Comparison of ENCODE assay signal across 7 cellular contexts in the genomic region with DNA sequence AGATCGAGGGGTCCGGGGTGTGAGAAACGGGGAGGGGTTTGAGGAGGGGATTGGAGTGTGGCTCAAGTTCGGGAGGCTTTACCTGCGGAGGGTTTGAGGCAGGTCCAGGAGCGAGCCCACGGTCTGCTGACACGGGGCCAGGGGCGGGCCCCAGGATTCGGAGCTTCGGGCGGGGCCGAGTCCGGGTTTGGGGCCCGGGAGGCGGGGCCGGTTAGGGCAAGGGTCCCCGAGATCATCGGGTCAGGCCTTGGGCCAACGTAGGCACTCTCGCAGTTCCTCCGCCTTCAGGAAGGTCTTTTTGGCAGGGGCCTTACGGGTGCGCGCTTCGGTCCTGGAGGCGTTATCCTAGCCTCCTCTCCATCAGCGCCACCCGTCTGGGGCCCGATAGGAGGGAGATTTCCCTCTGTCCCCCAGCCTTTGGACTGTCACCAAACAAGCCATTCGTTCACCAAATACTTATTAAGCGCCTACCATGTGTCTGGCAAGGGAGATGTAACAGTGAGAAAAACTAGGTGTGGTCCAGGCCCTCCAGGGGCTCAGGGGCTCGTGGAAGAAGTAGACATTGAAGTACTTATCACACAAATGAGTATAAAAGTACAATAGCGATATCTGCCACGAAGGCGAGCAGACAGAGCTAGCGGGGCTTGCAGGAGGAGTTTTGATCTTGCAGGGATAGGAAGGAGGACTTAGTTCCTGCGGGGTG.
DNase-seq lines count a peak whose midpoint lies in the region; ATAC-seq and TF ChIP-seq lines count a peak whose summit lies in the region.
"Not testable (repeated sequence)": the region's sequence is repeated elsewhere in the genome, so short reads cannot be mapped to it uniquely, and the experiment has no call there.

No MANE protein-coding gene starts in this region.

- H3K4me3 Mint-ChIP-seq in activated T-helper 1 cell treated with anti-CD3 and anti-CD28 coated beads, Interleukin-12 subunit alpha, Interleukin-12 subunit beta, Interleukin-2, Interleukin-4 antibody, amounts not matched to agents 30 ng/mL and 10 ng/mL and 1 ng/mL, durations not matched to agents 14 hours and 24 hours and 36 hours, result peak overlapping the region; percentile 94
- H3K4me3 Mint-ChIP-seq in naive thymus-derived CD4-positive, alpha-beta T cell, result peak overlapping the region; percentile 84 to 97 (median 93)

- peak; percentile 15 for DNase-seq in GM12865 (ENCODE audit: low read depth)
- DNase-seq in activated T-helper 1 cell treated with anti-CD3 and anti-CD28 coated beads, Interleukin-12 subunit alpha, Interleukin-12 subunit beta, Interleukin-2, Interleukin-4 antibody, amounts not matched to agents 30 ng/mL and 10 ng/mL and 1 ng/mL, durations not matched to agents 14 hours and 24 hours and 36 hours (ENCODE audit: low spot score); choroid plexus epithelial cell (ENCODE audit: low read depth); right cardiac atrium; smooth muscle cell (lab: John Stamatoyannopoulos, UW; ENCODE audit: unreplicated experiment): not testable (repeated sequence)
- DNase-seq in naive thymus-derived CD4-positive, alpha-beta T cell, result peak in 5 of 9 donors; percentile 10 to 22 (median 18)

- not testable (repeated sequence) for H3F3A ChIP-seq in smooth muscle cell (ENCODE audit: low read depth)

- H3K27ac ChIP-seq in OCI-LY3 (ENCODE audit: low read length); smooth muscle cell (ENCODE audit: low read depth): not testable (repeated sequence)
- peak overlapping the region; percentile 56 for H3K27ac ChIP-seq in right cardiac atrium (ENCODE audit: low read length)
- H3K27ac ChIP-seq in naive thymus-derived CD4-positive, alpha-beta T cell (ENCODE audit: low read depth, low read length), result peak overlapping the region; percentile 83

- H2AFZ ChIP-seq in OCI-LY3 (ENCODE audit: low read depth, low read length); smooth muscle cell (ENCODE audit: low read depth): not testable (repeated sequence)

- H3K4me3 ChIP-seq in GM12865 (ENCODE audit: low read depth, low read length) (peak overlapping the region; percentile 56), OCI-LY3 (ENCODE audit: low read length) (peak overlapping the region; percentile 83), choroid plexus epithelial cell (ENCODE audit: low read depth, low read length) (peak overlapping the region; percentile 61), right cardiac atrium (ENCODE audit: low read length) (peak overlapping the region; percentile 70), smooth muscle cell (peak overlapping the region; percentile 60)
- peak overlapping the region; percentile 66 for H3K4me3 ChIP-seq in naive thymus-derived CD4-positive, alpha-beta T cell (ENCODE audit: low read length)

- TF ChIP-seq CTCF in GM12865 (IDR thresholded peaks at IDR 0.05; ENCODE audit: insufficient read depth, low read depth, low read length, missing control alignments); OCI-LY3 (IDR thresholded peaks at IDR 0.05; ENCODE audit: low read depth, low read length); choroid plexus epithelial cell (conservative IDR thresholded peaks at IDR 0.05; ENCODE audit: low read depth, low read length); smooth muscle cell (IDR thresholded peaks at IDR 0.05; ENCODE audit: borderline replicate concordance, insufficient read depth, poor library complexity, severe bottlenecking): not testable (repeated sequence)

- CTCF ChIA-PET in naive thymus-derived CD4-positive, alpha-beta T cell (lab: Charles Lee), result not testable (repeated sequence)

- peak overlapping the region; percentile 66 for H3K4me2 ChIP-seq in OCI-LY3 (ENCODE audit: low read length)
- H3K4me2 ChIP-seq in smooth muscle cell, result peak overlapping the region; percentile 68

- H3K4me1 ChIP-seq in OCI-LY3 (ENCODE audit: low read length); right cardiac atrium (ENCODE audit: control insufficient read depth, insufficient read depth, low read length); naive thymus-derived CD4-positive, alpha-beta T cell (ENCODE audit: control insufficient read depth in 2 of 2, insufficient read depth in 2 of 2, low read length in 2 of 2); smooth muscle cell (ENCODE audit: low read depth): not testable (repeated sequence)

- peak overlapping the region; percentile 43; the same call in 1 of the 2 replicates for H3K9ac ChIP-seq in OCI-LY3 (ENCODE audit: low read length)
- H3K9ac ChIP-seq in smooth muscle cell (ENCODE audit: low read depth), result not testable (repeated sequence)

- H3K27ac Mint-ChIP-seq in activated T-helper 1 cell treated with anti-CD3 and anti-CD28 coated beads, Interleukin-12 subunit alpha, Interleukin-12 subunit beta, Interleukin-2, Interleukin-4 antibody, amounts not matched to agents 30 ng/mL and 10 ng/mL and 1 ng/mL, durations not matched to agents 14 hours and 24 hours and 36 hours, result peak overlapping the region; percentile 86
- H3K27ac Mint-ChIP-seq in naive thymus-derived CD4-positive, alpha-beta T cell, result peak overlapping the region in 8 of 9 donors; percentile 85 to 99 (median 96)

- intact Hi-C loops in activated T-helper 1 cell treated with anti-CD3 and anti-CD28 coated beads, Interleukin-12 subunit alpha, Interleukin-12 subunit beta, Interleukin-2, Interleukin-4 antibody, amounts not matched to agents 30 ng/mL and 10 ng/mL and 1 ng/mL, durations not matched to agents 14 hours and 24 hours and 36 hours (cut with micrococcal nuclease), result loop anchor here (5.0 kb wide), 2 partner anchors 586 to 1539 kb away; partner anchors contain the start of genes CFAP99, STX18 and ZFYVE28
- intact Hi-C loops in right cardiac atrium (cut with DNase I), result not testable (repeated sequence)
- intact Hi-C loops in naive thymus-derived CD4-positive, alpha-beta T cell (cut with micrococcal nuclease), result loop anchor here (5.0 to 10.0 kb wide), 4 partner anchors 288 to 752 kb away; partner anchors contain the start of genes STX18 (in 2 of the 2), RGS12 (in 1 of the 2) and TMEM128 (in 1 of the 2)

- not testable (repeated sequence) for H3K27me3 ChIP-seq in OCI-LY3 (ENCODE audit: low read depth, low read length); right cardiac atrium (ENCODE audit: control insufficient read depth, insufficient read depth); naive thymus-derived CD4-positive, alpha-beta T cell (ENCODE audit: control insufficient read depth in 2 of 2, insufficient read depth in 2 of 2, low read length in 2 of 2); smooth muscle cell (ENCODE audit: low read depth)

- WGBS in right cardiac atrium, result 4% methylated on average over 38 of the region's 38 CpGs
- 13% methylated on average over 18 of the region's 38 CpGs for WGBS in smooth muscle cell (ENCODE audit: low lambda C conversion rate)

- not testable (repeated sequence) for H3K36me3 Mint-ChIP-seq in activated T-helper 1 cell treated with anti-CD3 and anti-CD28 coated beads, Interleukin-12 subunit alpha, Interleukin-12 subunit beta, Interleukin-2, Interleukin-4 antibody, amounts not matched to agents 30 ng/mL and 10 ng/mL and 1 ng/mL, durations not matched to agents 14 hours and 24 hours and 36 hours (ENCODE audit: low read depth); naive thymus-derived CD4-positive, alpha-beta T cell

- not testable (repeated sequence) for H3K9me3 Mint-ChIP-seq in activated T-helper 1 cell treated with anti-CD3 and anti-CD28 coated beads, Interleukin-12 subunit alpha, Interleukin-12 subunit beta, Interleukin-2, Interleukin-4 antibody, amounts not matched to agents 30 ng/mL and 10 ng/mL and 1 ng/mL, durations not matched to agents 14 hours and 24 hours and 36 hours; naive thymus-derived CD4-positive, alpha-beta T cell

- H3K36me3 ChIP-seq in OCI-LY3 (replicated peaks; ENCODE audit: low read depth, low read length); naive thymus-derived CD4-positive, alpha-beta T cell (ENCODE audit: control insufficient read depth in 2 of 3, insufficient read depth in 3 of 3, low read length in 3 of 3); smooth muscle cell (ENCODE audit: low read depth): not testable (repeated sequence)

- H3K9me3 ChIP-seq in OCI-LY3 (ENCODE audit: insufficient read depth, low read length); right cardiac atrium (ENCODE audit: control insufficient read depth, low read length); naive thymus-derived CD4-positive, alpha-beta T cell (ENCODE audit: control insufficient read depth in 2 of 3, low read length in 3 of 3); smooth muscle cell (replicated peaks; ENCODE audit: low read depth): not testable (repeated sequence)

- ATAC-seq in right cardiac atrium; naive thymus-derived CD4-positive, alpha-beta T cell: not testable (repeated sequence)

- H3K4me1 Mint-ChIP-seq in activated T-helper 1 cell treated with anti-CD3 and anti-CD28 coated beads, Interleukin-12 subunit alpha, Interleukin-12 subunit beta, Interleukin-2, Interleukin-4 antibody, amounts not matched to agents 30 ng/mL and 10 ng/mL and 1 ng/mL, durations not matched to agents 14 hours and 24 hours and 36 hours (ENCODE audit: low read depth), result peaks cover 17% of the 10 kb centered on the region
- peaks cover 0 to 13% (median 11%) of the 10 kb centered on the region in 7 donors for H3K4me1 Mint-ChIP-seq in naive thymus-derived CD4-positive, alpha-beta T cell

- not testable (repeated sequence) for H4K20me1 ChIP-seq in OCI-LY3 (ENCODE audit: insufficient read depth, low read length); smooth muscle cell (ENCODE audit: low read depth)

- POLR2A ChIA-PET in naive thymus-derived CD4-positive, alpha-beta T cell (lab: Charles Lee), result not testable (repeated sequence)

- not testable (repeated sequence) for H3K27me3 Mint-ChIP-seq in activated T-helper 1 cell treated with anti-CD3 and anti-CD28 coated beads, Interleukin-12 subunit alpha, Interleukin-12 subunit beta, Interleukin-2, Interleukin-4 antibody, amounts not matched to agents 30 ng/mL and 10 ng/mL and 1 ng/mL, durations not matched to agents 14 hours and 24 hours and 36 hours (ENCODE audit: insufficient read depth); naive thymus-derived CD4-positive, alpha-beta T cell

- not testable (repeated sequence) for H3K79me2 ChIP-seq in OCI-LY3 (ENCODE audit: low read length); smooth muscle cell (ENCODE audit: low read depth)
